In genomic region chr16:82011199-82011641, GRCh38 we compare ENCODE assay signal across 2 cellular contexts.
TF ChIP-seq lines count a peak whose summit lies in the region.

A gene with protein sequence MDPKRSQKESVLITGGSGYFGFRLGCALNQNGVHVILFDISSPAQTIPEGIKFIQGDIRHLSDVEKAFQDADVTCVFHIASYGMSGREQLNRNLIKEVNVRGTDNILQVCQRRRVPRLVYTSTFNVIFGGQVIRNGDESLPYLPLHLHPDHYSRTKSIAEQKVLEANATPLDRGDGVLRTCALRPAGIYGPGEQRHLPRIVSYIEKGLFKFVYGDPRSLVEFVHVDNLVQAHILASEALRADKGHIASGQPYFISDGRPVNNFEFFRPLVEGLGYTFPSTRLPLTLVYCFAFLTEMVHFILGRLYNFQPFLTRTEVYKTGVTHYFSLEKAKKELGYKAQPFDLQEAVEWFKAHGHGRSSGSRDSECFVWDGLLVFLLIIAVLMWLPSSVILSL (minus strand): TSS chr16:82011470. CDS start chr16:82000858, 10,612 bp downstream.

TF ChIP-seq in GM23338, 12 proteins besides CTCF, POLR2A, EP300 and RAD21 (continued from another document):
- TF ChIP-seq NANOG (IDR thresholded peaks at IDR 0.05; ENCODE audit: borderline replicate concordance) (no peak), EZH2 (IDR thresholded peaks at IDR 0.05; ENCODE audit: low read depth, unreplicated experiment) (no peak), JUNB (IDR thresholded peaks at IDR 0.05; ENCODE audit: unreplicated experiment) (no peak), ETS1 (IDR thresholded peaks at IDR 0.05) (no peak), ZNF331 (CRISPR knock-in tag; IDR thresholded peaks at IDR 0.05; ENCODE audit: low read depth) (no peak), ZNF114 (CRISPR knock-in tag; IDR thresholded peaks at IDR 0.05) (no peak), STAT1 (IDR thresholded peaks at IDR 0.05; ENCODE audit: unreplicated experiment) (no peak), CREB1 (CRISPR knock-in tag; IDR thresholded peaks at IDR 0.05; ENCODE audit: low read depth) (no peak), ZNF462 (CRISPR knock-in tag; IDR thresholded peaks at IDR 0.05) (no peak)

TF ChIP-seq in WTC11, 78 proteins besides CTCF, POLR2A, EP300 and RAD21 (continued from another document):
- TF ChIP-seq STAT6 (CRISPR knock-in tag; conservative IDR thresholded peaks at IDR 0.05; ENCODE audit: low read depth) (no peak), JUN (CRISPR knock-in tag; IDR thresholded peaks at IDR 0.05) (no peak), FOXK1 (CRISPR knock-in tag; IDR thresholded peaks at IDR 0.05) (no peak), FOXP1 (CRISPR knock-in tag; IDR thresholded peaks at IDR 0.05; ENCODE audit: borderline replicate concordance) (no peak), TEAD1 (CRISPR knock-in tag; IDR thresholded peaks at IDR 0.05) (no peak), ATF3 (CRISPR knock-in tag; conservative IDR thresholded peaks at IDR 0.05) (no peak), E2F4 (CRISPR knock-in tag; IDR thresholded peaks at IDR 0.05; ENCODE audit: borderline replicate concordance, low read depth) (no peak)
- TF ChIP-seq, protein P1, sequence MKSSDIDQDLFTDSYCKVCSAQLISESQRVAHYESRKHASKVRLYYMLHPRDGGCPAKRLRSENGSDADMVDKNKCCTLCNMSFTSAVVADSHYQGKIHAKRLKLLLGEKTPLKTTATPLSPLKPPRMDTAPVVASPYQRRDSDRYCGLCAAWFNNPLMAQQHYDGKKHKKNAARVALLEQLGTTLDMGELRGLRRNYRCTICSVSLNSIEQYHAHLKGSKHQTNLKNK (CRISPR knock-in tag; IDR thresholded peaks at IDR 0.05) = no peak
